In genomic region chr21:37119421-37120218, GRCh38 we compare ENCODE assay signal across 13 cellular contexts. TPM values are rescaled to one million over a fixed set of nuclear protein-coding genes. Genes with fewer than 3 reads are reported as not detected.
DNase-seq lines count a peak whose midpoint lies in the region; ATAC-seq, FAIRE-seq and TF ChIP-seq lines count a peak whose summit lies in the region.
"Had no signal": no experiment of that assay in that cellular context is flagged by ENCODE, and none has a peak within 500 bp of the region (broad histone marks: within the 10 kb centered on the region; RNA-seq: fewer than 3 reads in every experiment).

No MANE protein-coding gene starts in this region.

- intact Hi-C loops in GM12878 (cut with micrococcal nuclease; ENCODE audit: unreplicated experiment) = no loop called here
- intact Hi-C loops in naive thymus-derived CD4-positive, alpha-beta T cell (cut with micrococcal nuclease) = no loop called here

- no peaks in the 10 kb centered on the region for H3K9me3 Mint-ChIP-seq in naive thymus-derived CD4-positive, alpha-beta T cell

- peak overlapping the region in 6 of 9 donors; percentile 11 to 84 (median 44) for H3K27ac Mint-ChIP-seq in naive thymus-derived CD4-positive, alpha-beta T cell

- RAD21 ChIA-PET in GM12878 (lab: Charles Lee; ENCODE audit: unreplicated experiment) = interaction anchor here (1.5 kb wide), 1 partner anchor 55 kb away, joined by 3 read pairs; no protein-coding TSS in a partner anchor

- 97% methylated on average over 6 of the region's 6 CpGs for WGBS in GM12878 (ENCODE audit: insufficient coverage, insufficient replicate concordance, low lambda C conversion rate, missing lambda C conversion rate)

- H3K27me3 Mint-ChIP-seq in naive thymus-derived CD4-positive, alpha-beta T cell = no peaks in the 10 kb centered on the region

- no peak for TF ChIP-seq POLR2A in GM12878 (IDR thresholded peaks at IDR 0.05; ENCODE audit: low read depth, low read length)

- H3K36me3 ChIP-seq in GM12878 (ENCODE audit: control insufficient read depth in 2 of 2, insufficient read depth in 2 of 2, low read length in 1 of 2) = peaks cover 0 to 6% of the 10 kb centered on the region in 2 experiments; a peak in 1 of 4 replicates
- peaks cover 0 to 18% (median 6%) of the 10 kb centered on the region in 3 experiments for H3K36me3 ChIP-seq in naive thymus-derived CD4-positive, alpha-beta T cell (ENCODE audit: control insufficient read depth in 2 of 3, insufficient read depth in 3 of 3, low read length in 3 of 3)

- no peaks in the 10 kb centered on the region for H3K4me1 ChIP-seq in GM12878 (ENCODE audit: control insufficient read depth, insufficient read depth, low read length)
- H3K4me1 ChIP-seq in naive thymus-derived CD4-positive, alpha-beta T cell (ENCODE audit: control insufficient read depth in 2 of 2, insufficient read depth in 2 of 2, low read length in 2 of 2) = no peaks in the 10 kb centered on the region
- H3K4me1 ChIP-seq: gastrocnemius medialis had no signal

- H3K27me3 ChIP-seq in GM12878 (replicated peaks in 1 of 2; ENCODE audit: control insufficient read depth in 2 of 2, insufficient read depth in 2 of 2, low read length in 1 of 2) = no peaks in the 10 kb centered on the region
- H3K27me3 ChIP-seq in naive thymus-derived CD4-positive, alpha-beta T cell (ENCODE audit: control insufficient read depth in 2 of 2, insufficient read depth in 2 of 2, low read length in 2 of 2) = no peaks in the 10 kb centered on the region
- H3K27me3 ChIP-seq: gastrocnemius medialis had no signal

- POLR2A ChIA-PET in HEK293T (lab: Yijun Ruan, JAX) (no interaction called here), GM12878 (lab: Charles Lee) (no interaction called here)
- POLR2A ChIA-PET in naive thymus-derived CD4-positive, alpha-beta T cell (lab: Charles Lee) = no interaction called here

- peaks cover 0 to 21% (median 4%) of the 10 kb centered on the region in 7 donors for H3K4me1 Mint-ChIP-seq in naive thymus-derived CD4-positive, alpha-beta T cell

- in situ Hi-C loops in GM12878 (cut with MboI) = no loop called here

- ATAC-seq in GM12878 (peak; percentile 50), GM21786 (IDR thresholded peaks at IDR 0.05; ENCODE audit: unreplicated experiment) (no peak)
- no peak for ATAC-seq in naive thymus-derived CD4-positive, alpha-beta T cell
- ATAC-seq: gastrocnemius medialis had no signal

- H3K9me3 ChIP-seq in GM12878 (replicated peaks; ENCODE audit: control insufficient read depth, insufficient read depth, low read length) = no peaks in the 10 kb centered on the region
- H3K9me3 ChIP-seq in naive thymus-derived CD4-positive, alpha-beta T cell (ENCODE audit: control insufficient read depth in 2 of 3, low read length in 3 of 3) = no peaks in the 10 kb centered on the region
- H3K9me3 ChIP-seq: gastrocnemius medialis had no signal

- TF ChIP-seq RAD21 in GM12878 (IDR thresholded peaks at IDR 0.05; ENCODE audit: insufficient read depth, low read depth, low read length) = no peak

- no peak overlapping the region for H3K27ac ChIP-seq in GM12878 (ENCODE audit: control insufficient read depth, insufficient read depth)
- H3K27ac ChIP-seq in naive thymus-derived CD4-positive, alpha-beta T cell (ENCODE audit: low read depth, low read length) = no peak overlapping the region
- H3K27ac ChIP-seq: gastrocnemius medialis had no signal

- no peaks in the 10 kb centered on the region for H3K79me2 ChIP-seq in GM12878 (ENCODE audit: control insufficient read depth, insufficient read depth, low read length)

- H3K4me3 Mint-ChIP-seq in naive thymus-derived CD4-positive, alpha-beta T cell = no peak overlapping the region

- no peak overlapping the region for H3K4me2 ChIP-seq in GM12878 (ENCODE audit: control insufficient read depth, insufficient read depth)

- SMC1A ChIA-PET in GM12878 (lab: Charles Lee; ENCODE audit: uncharacterized antibody, unreplicated experiment) = interaction anchor here (1.0 to 1.1 kb wide), 2 partner anchors 23 to 86 kb away, joined by 3 read pairs; no protein-coding TSS in a partner anchor

- peaks cover 15 to 40% (median 25%) of the 10 kb centered on the region in 5 donors for H3K36me3 Mint-ChIP-seq in naive thymus-derived CD4-positive, alpha-beta T cell

- CTCF ChIA-PET in HEK293T (lab: Yijun Ruan, JAX) (no interaction called here), GM12878 (lab: Yijun Ruan, JAX) (interaction anchor here (1.0 to 1.9 kb wide), 3 partner anchors 27 to 142 kb away, joined by 3 to 5 read pairs (median 4); no protein-coding TSS in a partner anchor)
- CTCF ChIA-PET in naive thymus-derived CD4-positive, alpha-beta T cell (lab: Charles Lee) = interaction anchor here (0.5 kb wide), 1 partner anchor 306 kb away, joined by 6 read pairs; no protein-coding TSS in a partner anchor

- TF ChIP-seq CTCF in GM12878 (IDR thresholded peaks at IDR 0.05 in 2 of 3, conservative IDR thresholded peaks at IDR 0.05 in 1 of 3; ENCODE audit: control insufficient read depth in 2 of 3, extremely low read depth in 1 of 3, insufficient read depth in 1 of 3, low read depth in 3 of 3, low read length in 3 of 3) = no peak

- no peak for TF ChIP-seq EP300 in GM12878 (IDR thresholded peaks at IDR 0.05; ENCODE audit: borderline replicate concordance in 1 of 2, control insufficient read depth in 1 of 2, low read depth in 2 of 2, low read length in 2 of 2)

- no peak for FAIRE-seq in GM12878 (lab: Jason Lieb, UNC)
- FAIRE-seq: D721Med had no signal

- no TSS peak for BruUV-seq in GM12878 (replicated peaks; lab: Mats Ljungman, UMichigan)

- no peak overlapping the region for H2AFZ ChIP-seq in GM12878 (ENCODE audit: control insufficient read depth, low read depth, low read length)

- DNase-seq in ELF-1 (ENCODE audit: low read depth, low spot score) (peak; percentile 23), HEK293T (ENCODE audit: extremely low spot score) (peak; percentile 48), GM12878 (ENCODE audit: low read depth, low spot score) (no peak), hepatic stellate cell (ENCODE audit: low spot score) (no peak), GOT3 (lab: John Stamatoyannopoulos, UW) (no peak)
- no peak for DNase-seq in naive thymus-derived CD4-positive, alpha-beta T cell
- DNase-seq: cortex of kidney, gastrocnemius medialis, MV-4-11, NCI-H526 treated with DMSO at 0.1 percent for 48 hours had no signal

- no peak overlapping the region for H3K4me3 ChIP-seq in GM12878
- H3K4me3 ChIP-seq in naive thymus-derived CD4-positive, alpha-beta T cell (ENCODE audit: low read length) = no peak overlapping the region
- H3K4me3 ChIP-seq: gastrocnemius medialis, lung had no signal

- H3K9ac ChIP-seq in GM12878 (ENCODE audit: control insufficient read depth, insufficient read depth, low read length) = no peak overlapping the region

- H4K20me1 ChIP-seq in GM12878 (ENCODE audit: control insufficient read depth, insufficient read depth) = no peaks in the 10 kb centered on the region

TF ChIP-seq in GM12878, 131 proteins besides CTCF, POLR2A, EP300 and RAD21 (continues in another document):
- no peak for TF ChIP-seq MXI1 (IDR thresholded peaks at IDR 0.05; ENCODE audit: low read depth, low read length)
- no peak for TF ChIP-seq GABPA (IDR thresholded peaks at IDR 0.05; ENCODE audit: low read depth)
- no peak for TF ChIP-seq ASH2L (IDR thresholded peaks at IDR 0.05; ENCODE audit: borderline replicate concordance, low read depth)

RNA-seq across cellular contexts. Expression of gene TTC3, which starts 46.6 kb away (rescaled TPM):
- total RNA-seq in GM12878 (2013; cell fraction: nucleolus; rRNA removed) = 308 and 319 TPM in 2 replicates
- total RNA-seq in GM12878 (2014; rRNA removed) = 88.6 and 99.9 TPM in 2 replicates
- 93.2 and 94.9 TPM in 2 replicates for total RNA-seq in GM12878 (2014; rRNA removed; fragmentation: Illumina TruSeq; extraction: Trizol)
- total RNA-seq in GM12878 (2021) = 86.7 and 86.9 TPM in 2 replicates
- 44.1 TPM for polyA plus RNA-seq in GM12878 (2011; ENCODE audit: low read depth)
- 57.7 and 66.1 TPM in 2 replicates for polyA plus RNA-seq in GM12878 (2011; rRNA removed)
- polyA plus RNA-seq in GM12878 (2011; cell fraction: cytosol; rRNA removed) = 33.9 and 47.3 TPM in 2 replicates
- 92.0 and 109 TPM in 2 replicates for polyA plus RNA-seq in GM12878 (2011; cell fraction: nucleus; rRNA removed)
- polyA plus RNA-seq in GM12878 (2012) = 48.0 and 62.5 TPM in 2 replicates
- 73.8 and 90.9 TPM in 2 replicates for polyA plus RNA-seq in GM12878 (2014; fragmentation: Illumina TruSeq; extraction: Trizol)
- polyA plus RNA-seq in GM12878 (2014; fragmentation: Nextera tagmentation; extraction: Ambion mirVana) = 10 to 100 TPM; 23.1 to 28.6 TPM
- polyA plus RNA-seq in GM12878 (2014; rRNA removed) = 43.9 and 53.4 TPM in 2 replicates
- 10 to 100 TPM; 71.5 to 77.0 TPM for polyA plus RNA-seq in GM12878 (2016; fragmentation: Nextera tagmentation; extraction: Ambion mirVana)
- polyA minus RNA-seq in GM12878 (2011; rRNA and poly(A)+ RNA removed) = 72.3 and 82.2 TPM in 2 replicates
- 36.5 and 37.8 TPM in 2 replicates for polyA minus RNA-seq in GM12878 (2011; cell fraction: cytosol; rRNA and poly(A)+ RNA removed)
- polyA minus RNA-seq in GM12878 (2011; cell fraction: nucleus; rRNA and poly(A)+ RNA removed) = 66.0 and 83.7 TPM in 2 replicates
- 100 to 1,000 TPM in 4 of 5 experiments, 10 to 100 TPM in 1; 66.6 to 208 (median 154) TPM for total RNA-seq in naive thymus-derived CD4-positive, alpha-beta T cell
- 100 to 1,000 TPM in 1 of 2 donors, 10 to 100 TPM in 1; 67.3 to 139 TPM for polyA plus RNA-seq in naive thymus-derived CD4-positive, alpha-beta T cell

RNA-seq across cellular contexts. Expression of gene PIGP, which starts 46.7 kb away (rescaled TPM):
- 8.5 and 12.3 TPM in 2 replicates for total RNA-seq in GM12878 (2013; cell fraction: nucleolus; rRNA removed)
- total RNA-seq in GM12878 (2014; rRNA removed) = 17.1 and 22.3 TPM in 2 replicates
- total RNA-seq in GM12878 (2014; rRNA removed; fragmentation: Illumina TruSeq; extraction: Trizol) = 18.1 and 19.3 TPM in 2 replicates
- 16.4 and 17.0 TPM in 2 replicates for total RNA-seq in GM12878 (2021)
- polyA plus RNA-seq in GM12878 (2011; ENCODE audit: low read depth) = 16.5 TPM
- 31.0 and 47.8 TPM in 2 replicates for polyA plus RNA-seq in GM12878 (2011; rRNA removed)
- polyA plus RNA-seq in GM12878 (2011; cell fraction: cytosol; rRNA removed) = 9.4 and 17.3 TPM in 2 replicates
- polyA plus RNA-seq in GM12878 (2011; cell fraction: nucleus; rRNA removed) = 10.1 and 12.2 TPM in 2 replicates
- 22.4 and 30.9 TPM in 2 replicates for polyA plus RNA-seq in GM12878 (2012)
- 27.9 and 35.4 TPM in 2 replicates for polyA plus RNA-seq in GM12878 (2014; fragmentation: Illumina TruSeq; extraction: Trizol)
- polyA plus RNA-seq in GM12878 (2014; fragmentation: Nextera tagmentation; extraction: Ambion mirVana) = 10 to 100 TPM; 59.4 to 65.0 TPM
- polyA plus RNA-seq in GM12878 (2014; rRNA removed) = 15.8 and 18.2 TPM in 2 replicates
- 10 to 100 TPM; 47.4 to 54.2 TPM for polyA plus RNA-seq in GM12878 (2016; fragmentation: Nextera tagmentation; extraction: Ambion mirVana)
- 6.9 and 7.3 TPM in 2 replicates for polyA minus RNA-seq in GM12878 (2011; rRNA and poly(A)+ RNA removed)
- 2.7 and 3.4 TPM in 2 replicates for polyA minus RNA-seq in GM12878 (2011; cell fraction: cytosol; rRNA and poly(A)+ RNA removed)
- 8.3 and 17.7 TPM in 2 replicates for polyA minus RNA-seq in GM12878 (2011; cell fraction: nucleus; rRNA and poly(A)+ RNA removed)
- total RNA-seq in naive thymus-derived CD4-positive, alpha-beta T cell = 10 to 100 TPM in 4 of 5 experiments, 1 to 10 TPM in 1; 9.1 to 26.7 (median 15.3) TPM
- 10 to 100 TPM; 30.0 to 40.5 TPM for polyA plus RNA-seq in naive thymus-derived CD4-positive, alpha-beta T cell

Comparison
In these comparisons a context has a peak if more than half of its experiments do, and no peak if none do; other contexts are left out.
1. DNase-seq: peak in ELF-1 (single experiment) and HEK293T (single experiment); none in GM12878 (single experiment), naive thymus-derived CD4-positive, alpha-beta T cell (0 of 9), hepatic stellate cell (single experiment) and GOT3 (single experiment).